32 cellular contexts compared by ENCODE assay signal in genomic region chr12:132081423-132081822, GRCh38.
"Had no signal": no experiment of that assay in that cellular context is flagged by ENCODE, and none has a peak within 500 bp of the region (broad histone marks: within the 10 kb centered on the region; RNA-seq: fewer than 3 reads in every experiment).

No MANE protein-coding gene starts in this region.

- H3K9me3 Mint-ChIP-seq: memory B cell; mesothelial cell of epicardium; naive B cell; natural killer cell treated with Interleukin-12 subunit alpha and Interleukin-12 subunit beta and Interleukin-15 and Interleukin-18, amount 100 ng/mL, for 72 hours; neural progenitor cell had no signal

- H3K4me2 ChIP-seq: neural progenitor cell, smooth muscle cell had no signal

- H2AFZ ChIP-seq: neural progenitor cell, parathyroid adenoma had no signal

- H3K27me3 ChIP-seq: esophagus squamous epithelium, neural progenitor cell, stomach, thyroid gland, vagina had no signal

- H3K79me2 ChIP-seq: parathyroid adenoma had no signal

- H3K4me3 Mint-ChIP-seq: memory B cell; natural killer cell treated with Interleukin-12 subunit alpha and Interleukin-12 subunit beta and Interleukin-15 and Interleukin-18, amount 100 ng/mL, for 72 hours had no signal

- FAIRE-seq: endothelial cell of umbilical vein had no signal

- DNase-seq: dermis blood vessel endothelial cell; effector memory CD4-positive, alpha-beta T cell; esophagus squamous epithelium; foreskin melanocyte; glutamatergic neuron; hypothalamus; immature natural killer cell; islet precursor cell; kidney glomerular epithelial cell; left colon; mucosa of descending colon; naive B cell; stimulated activated CD4-positive, alpha-beta T cell treated with anti-CD3 and anti-CD28 coated beads, Interleukin-12 subunit alpha, Interleukin-12 subunit beta, amount 100 ng/mL, for 4 hours; stimulated activated CD4-positive, alpha-beta T cell treated with anti-CD3 and anti-CD28 coated beads, Interleukin-1b, Interleukin-23, amount 100 ng/mL, for 48 hours; stimulated activated CD4-positive, alpha-beta T cell treated with anti-CD3 and anti-CD28 coated beads, Interleukin-4, amount 100 ng/mL, for 1 hour; stimulated activated CD8-positive, alpha-beta memory T cell treated with anti-CD3 and anti-CD28 coated beads, Interleukin-4, amount 100 ng/mL, for 48 hours; stimulated activated naive CD4-positive, alpha-beta T cell; stomach; thyroid gland; trophoblast cell had no signal

- H3K27ac Mint-ChIP-seq: memory B cell; mesothelial cell of epicardium; natural killer cell treated with Interleukin-12 subunit alpha and Interleukin-12 subunit beta and Interleukin-15 and Interleukin-18, amount 100 ng/mL, for 72 hours; progenitor cell of endocrine pancreas had no signal

- H3K27ac ChIP-seq: coronary artery, esophagus squamous epithelium, neural progenitor cell, parathyroid adenoma, stomach, thyroid gland, vagina had no signal

- H3K9ac ChIP-seq: neural progenitor cell, parathyroid adenoma had no signal

- H3K4me3 ChIP-seq: coronary artery, esophagus squamous epithelium, lung, mucosa of descending colon, neural progenitor cell, smooth muscle cell, stomach, thyroid gland, vagina had no signal

- H3K27me3 Mint-ChIP-seq: memory B cell; naive B cell; natural killer cell treated with Interleukin-12 subunit alpha and Interleukin-12 subunit beta and Interleukin-15 and Interleukin-18, amount 100 ng/mL, for 72 hours; progenitor cell of endocrine pancreas had no signal

- H3K9me3 ChIP-seq: esophagus squamous epithelium, mucosa of descending colon, stomach, thyroid gland, vagina had no signal

- ATAC-seq: left colon; mucosa of descending colon; natural killer cell treated with Interleukin-12 subunit alpha and Interleukin-12 subunit beta and Interleukin-15 and Interleukin-18, amount 100 ng/mL, for 72 hours; sciatic nerve had no signal
